ENCODE assay signal across 13 cellular contexts in genomic region chr1:175307160-175307559, GRCh38.
A peak's percentile ranks its signal among the peaks of the same experiment; 100 is the strongest.
DNase-seq lines count a peak whose midpoint lies in the region; ATAC-seq and TF ChIP-seq lines count a peak whose summit lies in the region.
"Had no signal": no experiment of that assay in that cellular context is flagged by ENCODE, and none has a peak within 500 bp of the region (broad histone marks: within the 10 kb centered on the region; RNA-seq: fewer than 3 reads in every experiment).

No MANE protein-coding gene starts in this region.

- WGBS in aorta, 2 donors: 63 to 79% methylated on average over 3 of the region's 3 CpGs

- no peaks in the 10 kb centered on the region for H3K27me3 ChIP-seq in aorta (ENCODE audit: control insufficient read depth in 1 of 2, insufficient read depth in 2 of 2, low read length in 1 of 2)
- H3K27me3 ChIP-seq in CD8-positive, alpha-beta memory T cell (ENCODE audit: insufficient read depth, low read length, poor library complexity, severe bottlenecking): no peaks in the 10 kb centered on the region

- H3K27me3 Mint-ChIP-seq in CD8-positive, alpha-beta memory T cell: peaks cover 0 to 2% of the 10 kb centered on the region in 2 donors

- H3K36me3 ChIP-seq in aorta (ENCODE audit: control insufficient read depth in 1 of 2, insufficient read depth in 2 of 2, low read length in 1 of 2): no peaks in the 10 kb centered on the region
- no peaks in the 10 kb centered on the region for H3K36me3 ChIP-seq in CD8-positive, alpha-beta memory T cell (ENCODE audit: insufficient read depth, low read length)

- DNase-seq in GM10248 (ENCODE audit: extremely low spot score): peak; percentile 44
- DNase-seq in stimulated activated CD4-positive, alpha-beta T cell treated with anti-CD3 and anti-CD28 coated beads, Interleukin-4, amount 100 ng/mL, for 24 hours: no peak
- DNase-seq in aorta: no peak
- DNase-seq in CD8-positive, alpha-beta memory T cell: no peak
- DNase-seq in activated naive CD4-positive, alpha-beta T cell treated with Interleukin-2 at 50 U/mL for 16 hours: no peak
- DNase-seq: DMS 273 treated with DMSO at 0.1 percent for 48 hours; effector CD8-positive, alpha-beta T cell; foreskin fibroblast; immature natural killer cell; NCI-H1436 had no signal

- H3K36me3 Mint-ChIP-seq in CD8-positive, alpha-beta memory T cell: no peaks in the 10 kb centered on the region
- H3K36me3 Mint-ChIP-seq: immature natural killer cell had no signal

- ATAC-seq in GM19324 (IDR thresholded peaks at IDR 0.05; ENCODE audit: low FRiP score, unreplicated experiment) (peak; percentile 75), HG02588 (IDR thresholded peaks at IDR 0.05; ENCODE audit: unreplicated experiment) (peak; percentile 84), HG03521 (IDR thresholded peaks at IDR 0.05; ENCODE audit: unreplicated experiment) (peak; percentile 78), aorta (ENCODE audit: low FRiP score) (no peak)

- intact Hi-C loops in aorta (cut with DNase I): no loop called here

- no peaks in the 10 kb centered on the region for H3K4me1 ChIP-seq in aorta (ENCODE audit: control insufficient read depth in 1 of 2, insufficient read depth in 2 of 2, low read length in 2 of 2)
- no peaks in the 10 kb centered on the region for H3K4me1 ChIP-seq in CD8-positive, alpha-beta memory T cell (ENCODE audit: insufficient read depth, low read length)

- no peak overlapping the region for H3K4me3 Mint-ChIP-seq in CD8-positive, alpha-beta memory T cell
- H3K4me3 Mint-ChIP-seq: immature natural killer cell had no signal

- H3K4me1 Mint-ChIP-seq in CD8-positive, alpha-beta memory T cell: no peaks in the 10 kb centered on the region
- H3K4me1 Mint-ChIP-seq: immature natural killer cell had no signal

- no peak overlapping the region for H3K27ac Mint-ChIP-seq in CD8-positive, alpha-beta memory T cell
- H3K27ac Mint-ChIP-seq: immature natural killer cell had no signal

- no peak for TF ChIP-seq CTCF in GM10248 (IDR thresholded peaks at IDR 0.05; ENCODE audit: control extremely low read depth, extremely low read depth, low read depth, missing control alignments)

- CTCF ChIA-PET in GM10248 (lab: Yijun Ruan, JAX): interaction anchor here (0.7 to 9.7 kb wide), 4 partner anchors 10 to 156 kb away, joined by 3 to 80 read pairs (median 16); no protein-coding TSS in a partner anchor
- CTCF ChIA-PET in CD8-positive, alpha-beta memory T cell (lab: Charles Lee): interaction anchor here (2.6 to 2.9 kb wide), 2 partner anchors 10 to 152 kb away, joined by 9 to 13 read pairs; no protein-coding TSS in a partner anchor

- H3K9me3 Mint-ChIP-seq in CD8-positive, alpha-beta memory T cell: no peaks in the 10 kb centered on the region
- H3K9me3 Mint-ChIP-seq: immature natural killer cell had no signal

- no peaks in the 10 kb centered on the region for H3K9me3 ChIP-seq in aorta (ENCODE audit: control insufficient read depth, low read length)
- H3K9me3 ChIP-seq in CD8-positive, alpha-beta memory T cell (ENCODE audit: low read length): no peaks in the 10 kb centered on the region

- no peak overlapping the region for H3K27ac ChIP-seq in aorta (ENCODE audit: low read depth in 1 of 2, low read length in 2 of 2)
- H3K27ac ChIP-seq in CD8-positive, alpha-beta memory T cell (ENCODE audit: low read depth, low read length): no peak overlapping the region

- POLR2A ChIA-PET in GM10248 (lab: Yijun Ruan, JAX): no interaction called here
- POLR2A ChIA-PET in CD8-positive, alpha-beta memory T cell (lab: Charles Lee): no interaction called here

- H3K4me3 ChIP-seq in aorta (ENCODE audit: low read length in 2 of 2): no peak overlapping the region
- no peak overlapping the region for H3K4me3 ChIP-seq in CD8-positive, alpha-beta memory T cell (ENCODE audit: low read length)
